Comparison of ENCODE assay signal across 14 cellular contexts in the genomic region with DNA sequence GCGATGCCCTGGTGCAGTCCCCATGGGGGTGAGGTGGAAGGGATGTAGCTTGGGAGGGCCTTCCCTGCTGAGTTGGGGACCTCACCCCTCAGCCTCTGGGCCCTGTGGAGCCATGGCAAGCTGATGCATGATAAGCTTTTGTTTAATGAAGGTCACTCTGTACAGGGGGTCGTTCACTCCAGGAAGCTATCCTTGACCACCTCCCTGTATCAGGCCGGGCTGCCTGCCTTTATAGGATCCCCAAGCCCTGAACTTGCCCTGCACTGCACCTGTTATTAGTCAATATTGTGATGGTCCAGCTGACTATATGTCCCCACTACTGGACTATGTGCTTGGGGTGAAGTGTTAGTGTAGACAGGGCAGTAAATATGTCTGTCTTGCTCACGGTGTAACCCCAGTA. TPM values are rescaled to one million over a fixed set of nuclear protein-coding genes. Genes with fewer than 3 reads are reported as not detected.
DNase-seq lines count a peak whose midpoint lies in the region; TF ChIP-seq lines count a peak whose summit lies in the region.
"Had no signal": no experiment of that assay in that cellular context is flagged by ENCODE, and none has a peak within 500 bp of the region (broad histone marks: within the 10 kb centered on the region; RNA-seq: fewer than 3 reads in every experiment).

No MANE protein-coding gene starts in this region.

- H3K9me3 Mint-ChIP-seq in activated CD4-positive, alpha-beta memory T cell treated with anti-CD3 and anti-CD28 coated beads, Interleukin-2, amount 10 ng/mL, durations not matched to agents 7 days and 5 days: no peaks in the 10 kb centered on the region
- no peaks in the 10 kb centered on the region for H3K9me3 Mint-ChIP-seq in activated CD4-positive, alpha-beta memory T cell treated with anti-CD3 and anti-CD28 coated beads for 36 hours
- no peaks in the 10 kb centered on the region for H3K9me3 Mint-ChIP-seq in endodermal cell
- H3K9me3 Mint-ChIP-seq: CD8-positive, alpha-beta memory T cell; HFFc6 had no signal

- DNase-seq in activated CD4-positive, alpha-beta memory T cell treated with anti-CD3 and anti-CD28 coated beads, Interleukin-2, amount 10 ng/mL, durations not matched to agents 7 days and 5 days: peak; percentile 4
- no peak for DNase-seq in activated CD4-positive, alpha-beta memory T cell treated with anti-CD3 and anti-CD28 coated beads for 36 hours
- peak; percentile 10 for DNase-seq in endodermal cell
- peak; percentile 12 for DNase-seq in sigmoid colon
- no peak for DNase-seq in SJCRH30
- DNase-seq in NCI-H2227 treated with DMSO at 0.1 percent for 48 hours (lab: John Stamatoyannopoulos, UW): no peak
- DNase-seq in COLO829 (ENCODE audit: low spot score): no peak
- DNase-seq: CD8-positive, alpha-beta memory T cell; DMS53; GF-D8; HCEC 1CT; HFFc6 had no signal

- TF ChIP-seq POLR2A in sigmoid colon (IDR thresholded peaks at IDR 0.05): no peak

- H3K4me3 ChIP-seq in endodermal cell (ENCODE audit: low read length): no peak overlapping the region
- H3K4me3 ChIP-seq in sigmoid colon: no peak overlapping the region
- H3K4me3 ChIP-seq in SJCRH30: no peak overlapping the region
- H3K4me3 ChIP-seq: BLaER1 had no signal

- no peak overlapping the region for H3K27ac Mint-ChIP-seq in activated CD4-positive, alpha-beta memory T cell treated with anti-CD3 and anti-CD28 coated beads, Interleukin-2, amount 10 ng/mL, durations not matched to agents 7 days and 5 days
- no peak overlapping the region for H3K27ac Mint-ChIP-seq in activated CD4-positive, alpha-beta memory T cell treated with anti-CD3 and anti-CD28 coated beads for 36 hours
- H3K27ac Mint-ChIP-seq in endodermal cell: no peak overlapping the region
- H3K27ac Mint-ChIP-seq: CD8-positive, alpha-beta memory T cell; HFFc6 had no signal

- peaks cover 6% of the 10 kb centered on the region for H3K27me3 ChIP-seq in endodermal cell (ENCODE audit: control insufficient read depth, insufficient read depth, low read length, poor library complexity, severe bottlenecking)
- H3K27me3 ChIP-seq in sigmoid colon: no peaks in the 10 kb centered on the region
- H3K27me3 ChIP-seq in SJCRH30: no peaks in the 10 kb centered on the region
- H3K27me3 ChIP-seq: BLaER1 had no signal

- CTCF ChIA-PET in activated CD4-positive, alpha-beta memory T cell treated with anti-CD3 and anti-CD28 coated beads, Interleukin-2, amount 10 ng/mL, durations not matched to agents 7 days and 5 days (lab: Charles Lee): no interaction called here
- CTCF ChIA-PET in activated CD4-positive, alpha-beta memory T cell treated with anti-CD3 and anti-CD28 coated beads for 36 hours (lab: Charles Lee): interaction anchor here (0.9 to 1.1 kb wide), 2 partner anchors 49 to 400 kb away, joined by 3 read pairs; no protein-coding TSS in a partner anchor

- no peaks in the 10 kb centered on the region for H3K36me3 Mint-ChIP-seq in activated CD4-positive, alpha-beta memory T cell treated with anti-CD3 and anti-CD28 coated beads, Interleukin-2, amount 10 ng/mL, durations not matched to agents 7 days and 5 days (ENCODE audit: low read depth)
- H3K36me3 Mint-ChIP-seq in activated CD4-positive, alpha-beta memory T cell treated with anti-CD3 and anti-CD28 coated beads for 36 hours: no peaks in the 10 kb centered on the region
- no peaks in the 10 kb centered on the region for H3K36me3 Mint-ChIP-seq in endodermal cell (ENCODE audit: low read depth)
- H3K36me3 Mint-ChIP-seq: CD8-positive, alpha-beta memory T cell had no signal

- H3K9ac ChIP-seq in endodermal cell (ENCODE audit: extremely low read depth, low read length, poor library complexity, severe bottlenecking): no peak overlapping the region
- H3K9ac ChIP-seq: BLaER1 had no signal

- intact Hi-C loops in activated CD4-positive, alpha-beta memory T cell treated with anti-CD3 and anti-CD28 coated beads for 36 hours (cut with micrococcal nuclease): no loop called here
- intact Hi-C loops in sigmoid colon (cut with DNase I): no loop called here

- no peaks in the 10 kb centered on the region for H3K9me3 ChIP-seq in endodermal cell (ENCODE audit: control insufficient read depth, low read length)
- H3K9me3 ChIP-seq in sigmoid colon: no peaks in the 10 kb centered on the region
- H3K9me3 ChIP-seq in SJCRH30 (replicated peaks): no peaks in the 10 kb centered on the region
- H3K9me3 ChIP-seq: BLaER1 had no signal

- no peak overlapping the region for H3K4me3 Mint-ChIP-seq in activated CD4-positive, alpha-beta memory T cell treated with anti-CD3 and anti-CD28 coated beads, Interleukin-2, amount 10 ng/mL, durations not matched to agents 7 days and 5 days
- no peak overlapping the region for H3K4me3 Mint-ChIP-seq in activated CD4-positive, alpha-beta memory T cell treated with anti-CD3 and anti-CD28 coated beads for 36 hours
- H3K4me3 Mint-ChIP-seq in endodermal cell: no peak overlapping the region
- H3K4me3 Mint-ChIP-seq: CD8-positive, alpha-beta memory T cell; HFFc6 had no signal

- POLR2A ChIA-PET in activated CD4-positive, alpha-beta memory T cell treated with anti-CD3 and anti-CD28 coated beads, Interleukin-2, amount 10 ng/mL, durations not matched to agents 7 days and 5 days (lab: Charles Lee): no interaction called here
- POLR2A ChIA-PET in activated CD4-positive, alpha-beta memory T cell treated with anti-CD3 and anti-CD28 coated beads for 36 hours (lab: Charles Lee): no interaction called here

- WGBS in endodermal cell (ENCODE audit: insufficient coverage in 1 of 2, insufficient read length in 1 of 2), 2 experiments: 93 to 100% methylated on average over 1 to 4 of the region's 4 CpGs
- 92 to 93% methylated on average over 4 of the region's 4 CpGs for WGBS in sigmoid colon, 2 donors

- peaks cover 2% of the 10 kb centered on the region for H3K27me3 Mint-ChIP-seq in activated CD4-positive, alpha-beta memory T cell treated with anti-CD3 and anti-CD28 coated beads, Interleukin-2, amount 10 ng/mL, durations not matched to agents 7 days and 5 days
- no peaks in the 10 kb centered on the region for H3K27me3 Mint-ChIP-seq in activated CD4-positive, alpha-beta memory T cell treated with anti-CD3 and anti-CD28 coated beads for 36 hours
- H3K27me3 Mint-ChIP-seq in endodermal cell (ENCODE audit: insufficient read depth): peaks cover 25% of the 10 kb centered on the region

- H3K4me1 ChIP-seq in endodermal cell (ENCODE audit: control insufficient read depth, insufficient read depth, low read length): no peaks in the 10 kb centered on the region
- no peaks in the 10 kb centered on the region for H3K4me1 ChIP-seq in sigmoid colon
- no peaks in the 10 kb centered on the region for H3K4me1 ChIP-seq in SJCRH30

- no peak for TF ChIP-seq EP300 in sigmoid colon (IDR thresholded peaks at IDR 0.05)

- TF ChIP-seq CTCF in endodermal cell (conservative IDR thresholded peaks at IDR 0.05) (no peak), sigmoid colon (IDR thresholded peaks at IDR 0.05) (no peak)

- peaks cover 5% of the 10 kb centered on the region for H3K4me1 Mint-ChIP-seq in activated CD4-positive, alpha-beta memory T cell treated with anti-CD3 and anti-CD28 coated beads, Interleukin-2, amount 10 ng/mL, durations not matched to agents 7 days and 5 days
- peaks cover 14% of the 10 kb centered on the region for H3K4me1 Mint-ChIP-seq in activated CD4-positive, alpha-beta memory T cell treated with anti-CD3 and anti-CD28 coated beads for 36 hours (ENCODE audit: low read depth)
- H3K4me1 Mint-ChIP-seq in endodermal cell: peaks cover 3% of the 10 kb centered on the region

- H3K36me3 ChIP-seq in endodermal cell (ENCODE audit: control insufficient read depth, insufficient read depth, low read length) (no peaks in the 10 kb centered on the region), sigmoid colon (no peaks in the 10 kb centered on the region), SJCRH30 (no peaks in the 10 kb centered on the region)
- H3K36me3 ChIP-seq: BLaER1 had no signal

- H3K27ac ChIP-seq in endodermal cell (ENCODE audit: low read depth, low read length) (no peak overlapping the region), sigmoid colon (no peak overlapping the region), SJCRH30 (no peak overlapping the region)
- H3K27ac ChIP-seq: 22Rv1, BLaER1 had no signal

RNA-seq across cellular contexts. Expression of a gene that starts 49.7 kb away (rescaled TPM):
- total RNA-seq in activated CD4-positive, alpha-beta memory T cell treated with anti-CD3 and anti-CD28 coated beads, Interleukin-2, amount 10 ng/mL, durations not matched to agents 7 days and 5 days: not detected
- under 1 TPM in 1 of 2 experiments, not detected in 1; 0.14 TPM for total RNA-seq in activated CD4-positive, alpha-beta memory T cell treated with anti-CD3 and anti-CD28 coated beads for 36 hours
- total RNA-seq in endodermal cell (not detected), sigmoid colon (not detected)
- 0.43 TPM for polyA plus RNA-seq in endodermal cell (2013, experiment 1 of 2)
- polyA plus RNA-seq in endodermal cell (2013, experiment 2 of 2): not detected
- 10 to 100 TPM in 2 of 3 donors, 1 to 10 TPM in 1; 1.2 to 11.1 (median 10.1) TPM for polyA plus RNA-seq in sigmoid colon
- total RNA-seq in SJCRH30 (2014; rRNA removed; shearing (Covaris generic)): 2.9 and 6.7 TPM in 2 replicates
- polyA plus RNA-seq: CD8-positive, alpha-beta memory T cell had no signal

Comparison
In these comparisons a context has a peak if more than half of its experiments do, and no peak if none do; other contexts are left out.
1. DNase-seq: peak in activated CD4-positive, alpha-beta memory T cell treated with anti-CD3 and anti-CD28 coated beads, Interleukin-2, amount 10 ng/mL, durations not matched to agents 7 days and 5 days (single experiment), endodermal cell (single experiment) and sigmoid colon (single experiment); none in activated CD4-positive, alpha-beta memory T cell treated with anti-CD3 and anti-CD28 coated beads for 36 hours (single experiment), SJCRH30 (0 of 2), NCI-H2227 treated with DMSO at 0.1 percent for 48 hours (single experiment) and COLO829 (single experiment).